17 cellular contexts compared by ENCODE assay signal in the genomic region with DNA sequence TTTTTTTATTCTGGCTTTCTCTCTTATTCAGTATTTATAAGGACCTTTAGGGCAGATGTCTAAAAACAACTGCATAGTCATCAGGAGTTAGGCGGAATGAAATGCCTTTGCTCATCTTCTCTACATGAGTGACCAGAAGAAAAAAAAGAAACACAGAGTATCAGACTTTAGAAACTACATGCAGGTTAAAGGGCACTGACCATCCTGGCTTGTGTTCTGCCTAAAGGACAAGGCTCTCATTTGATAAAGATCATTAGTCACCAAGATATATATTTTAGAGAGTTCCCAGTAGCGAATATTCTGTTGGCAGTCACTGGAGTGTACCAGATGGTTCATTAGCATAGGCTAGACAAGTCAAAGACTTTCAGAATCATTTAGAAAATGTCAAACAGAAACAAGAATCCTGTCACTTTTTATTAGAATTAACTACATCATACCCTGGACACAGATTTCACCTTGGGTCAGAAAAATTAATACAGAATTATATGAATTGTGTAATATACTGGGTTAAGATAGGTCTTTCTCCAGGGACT.
"Had no signal": no experiment of that assay in that cellular context is flagged by ENCODE, and none has a peak within 500 bp of the region (broad histone marks: within the 10 kb centered on the region; RNA-seq: fewer than 3 reads in every experiment).

No MANE protein-coding gene starts in this region.

- H3K27ac ChIP-seq: esophagus muscularis mucosa, hepatocyte, thyroid gland, WERI-Rb-1 had no signal

- H3K27me3 ChIP-seq: esophagus muscularis mucosa, hepatocyte, thyroid gland had no signal

- H3K4me3 ChIP-seq: esophagus muscularis mucosa, hepatocyte, lung, thyroid gland had no signal

- H3K27me3 Mint-ChIP-seq: activated naive CD4-positive, alpha-beta T cell treated with anti-CD3 and anti-CD28 coated beads, Interleukin-2, amount 50 U/mL, for 24 hours had no signal

- H3K36me3 ChIP-seq: esophagus muscularis mucosa, thyroid gland, WERI-Rb-1 had no signal

- H3K36me3 Mint-ChIP-seq: activated naive CD4-positive, alpha-beta T cell treated with anti-CD3 and anti-CD28 coated beads, Interleukin-2, amount 50 U/mL, for 24 hours; natural killer cell treated with Interleukin-12 subunit alpha and Interleukin-12 subunit beta and Interleukin-15 and Interleukin-18, amount 100 ng/mL, for 72 hours had no signal

- H3K9me3 Mint-ChIP-seq: activated naive CD4-positive, alpha-beta T cell treated with anti-CD3 and anti-CD28 coated beads, Interleukin-2, amount 50 U/mL, for 24 hours; activated T-cell treated with anti-CD3 and anti-CD28 coated beads, Interleukin-2, amount 50 U/mL, for 72 hours; natural killer cell treated with Interleukin-12 subunit alpha and Interleukin-12 subunit beta and Interleukin-15 and Interleukin-18, amount 100 ng/mL, for 72 hours had no signal

- H3K4me2 ChIP-seq: hepatocyte had no signal

- H3K4me3 Mint-ChIP-seq: activated naive CD4-positive, alpha-beta T cell treated with anti-CD3 and anti-CD28 coated beads, Interleukin-2, amount 50 U/mL, for 24 hours; activated T-cell treated with anti-CD3 and anti-CD28 coated beads, Interleukin-2, amount 50 U/mL, for 72 hours; natural killer cell treated with Interleukin-12 subunit alpha and Interleukin-12 subunit beta and Interleukin-15 and Interleukin-18, amount 100 ng/mL, for 72 hours had no signal

- H3K4me1 ChIP-seq: esophagus muscularis mucosa, thyroid gland had no signal

- ATAC-seq: activated T-cell treated with anti-CD3 and anti-CD28 coated beads, Interleukin-2, amount 50 U/mL, for 72 hours; left colon; natural killer cell treated with Interleukin-12 subunit alpha and Interleukin-12 subunit beta and Interleukin-15 and Interleukin-18, amount 100 ng/mL, for 72 hours; sciatic nerve had no signal

- DNase-seq: activated CD4-positive, alpha-beta T cell treated with anti-CD3 and anti-CD28 coated beads for 1 hour; activated CD4-positive, alpha-beta T cell treated with anti-CD3 and anti-CD28 coated beads, Interleukin-2, amount 50 U/mL, for 4 hours; activated effector memory CD4-positive, alpha-beta T cell treated with anti-CD3 and anti-CD28 coated beads, Interleukin-2, amount 50 U/mL, for 16 hours; activated T-cell treated with anti-CD3 and anti-CD28 coated beads, Interleukin-2, amount 50 U/mL, for 72 hours; cerebellar nuclear complex; effector CD4-positive, alpha-beta T cell; left colon; stimulated activated CD8-positive, alpha-beta memory T cell treated with anti-CD3 and anti-CD28 coated beads, Interleukin-4, amount 100 ng/mL, for 48 hours; stimulated activated naive CD4-positive, alpha-beta T cell; thyroid gland; WERI-Rb-1 had no signal

- H3K27ac Mint-ChIP-seq: activated naive CD4-positive, alpha-beta T cell treated with anti-CD3 and anti-CD28 coated beads, Interleukin-2, amount 50 U/mL, for 24 hours; activated T-cell treated with anti-CD3 and anti-CD28 coated beads, Interleukin-2, amount 50 U/mL, for 72 hours; natural killer cell treated with Interleukin-12 subunit alpha and Interleukin-12 subunit beta and Interleukin-15 and Interleukin-18, amount 100 ng/mL, for 72 hours had no signal

- H3K4me1 Mint-ChIP-seq: activated naive CD4-positive, alpha-beta T cell treated with anti-CD3 and anti-CD28 coated beads, Interleukin-2, amount 50 U/mL, for 24 hours had no signal

- H3K9me3 ChIP-seq: esophagus muscularis mucosa, thyroid gland had no signal
